ENCODE assay signal across 11 cellular contexts in genomic region chr20:50416269-50416863, GRCh38.
A peak's percentile ranks its signal among the peaks of the same experiment; 100 is the strongest.
DNase-seq lines count a peak whose midpoint lies in the region; ATAC-seq, FAIRE-seq and TF ChIP-seq lines count a peak whose summit lies in the region.
"Had no signal": no experiment of that assay in that cellular context is flagged by ENCODE, and none has a peak within 500 bp of the region (broad histone marks: within the 10 kb centered on the region; RNA-seq: fewer than 3 reads in every experiment).

No MANE protein-coding gene starts in this region.

- no peak for TF ChIP-seq RAD21 in H1 (IDR thresholded peaks at IDR 0.05 in 1 of 2, conservative IDR thresholded peaks at IDR 0.05 in 1 of 2; ENCODE audit: low read depth in 2 of 2, low read length in 2 of 2)

- H3K18ac ChIP-seq in H1 (ENCODE audit: extremely low read depth, low read length), result no peak overlapping the region

- H2BK20ac ChIP-seq in H1 (ENCODE audit: low read length), result peak overlapping the region; percentile 61; the same call in 1 of the 2 replicates

- no peak for TF ChIP-seq EP300 in H1 (IDR thresholded peaks at IDR 0.05; ENCODE audit: borderline replicate concordance in 1 of 2, low read depth in 2 of 2, low read length in 2 of 2)

- DNase-seq in Peyer's patch (no peak), H1 (ENCODE audit: low read depth in 1 of 2, low spot score in 2 of 2) (no peak), thoracic aorta (ENCODE audit: low spot score) (no peak), NCI-H748 (lab: John Stamatoyannopoulos, UW; ENCODE audit: unreplicated experiment) (no peak), superior temporal gyrus (ENCODE audit: extremely low spot score) (no peak), midbrain (lab: John Stamatoyannopoulos, UW) (no peak)
- DNase-seq: activated CD8-positive, alpha-beta T cell treated with anti-CD3 and anti-CD28 coated beads for 36 hours; NCI-H446 treated with DMSO at 0.1 percent for 48 hours had no signal

- peak overlapping the region; percentile 75; the same call in 1 of the 2 replicates for H2BK12ac ChIP-seq in H1 (ENCODE audit: low read depth, low read length)

- no peaks in the 10 kb centered on the region for H4K20me1 ChIP-seq in H1 (replicated peaks in 1 of 2; ENCODE audit: control insufficient read depth in 1 of 2, insufficient read depth in 2 of 2, low read length in 2 of 2)

- H3K27me3 ChIP-seq in Peyer's patch (no peaks in the 10 kb centered on the region), H1 (replicated peaks in 1 of 4; ENCODE audit: control insufficient read depth in 3 of 4, extremely low read depth in 1 of 4, insufficient read depth in 3 of 4, low read length in 3 of 4) (no peaks in the 10 kb centered on the region; a peak in 1 of 7 replicates), muscle layer of colon (ENCODE audit: control insufficient read depth in 1 of 2, insufficient read depth in 2 of 2, low read length in 2 of 2) (no peaks in the 10 kb centered on the region), thoracic aorta (replicated peaks; ENCODE audit: insufficient read depth) (no peaks in the 10 kb centered on the region)

- H3K4me2 ChIP-seq in H1 (ENCODE audit: insufficient read depth in 1 of 2, low read depth in 2 of 2, low read length in 2 of 2), result no peak overlapping the region

- H3K9ac ChIP-seq in H1 (replicated peaks in 1 of 4; ENCODE audit: extremely low read depth in 1 of 4, low read depth in 3 of 4, low read length in 3 of 4) (no peak overlapping the region), muscle layer of colon (ENCODE audit: low read length) (peak overlapping the region; percentile 32)

- POLR2A ChIA-PET in H1 (lab: Charles Lee; ENCODE audit: partially characterized antibody), result no interaction called here

- H3K4me1 ChIP-seq in Peyer's patch (peaks cover 0 to 33% (median 8%) of the 10 kb centered on the region in 4 donors), H1 (replicated peaks in 1 of 4; ENCODE audit: control insufficient read depth in 3 of 4, insufficient read depth in 4 of 4, low read length in 3 of 4) (peaks cover 3 to 15% (median 7%) of the 10 kb centered on the region in 4 experiments; a peak in 6 of 7 replicates), muscle layer of colon (ENCODE audit: insufficient read depth, low read length) (peaks cover 25% of the 10 kb centered on the region), thoracic aorta (ENCODE audit: control insufficient read depth in 1 of 2, low read depth in 2 of 2) (peaks cover 20 to 37% of the 10 kb centered on the region in 2 donors)

- H3K9me3 ChIP-seq in Peyer's patch, result no peaks in the 10 kb centered on the region
- peaks cover 6 to 7% of the 10 kb centered on the region in 2 experiments; a peak in 3 of 4 replicates for H3K9me3 ChIP-seq in H1 (ENCODE audit: insufficient read depth in 2 of 2, low read depth in 1 of 2, low read length in 1 of 2)
- no peaks in the 10 kb centered on the region for H3K9me3 ChIP-seq in muscle layer of colon (ENCODE audit: low read length)
- no peaks in the 10 kb centered on the region for H3K9me3 ChIP-seq in thoracic aorta

- no peaks in the 10 kb centered on the region for H3K79me2 ChIP-seq in H1 (ENCODE audit: control insufficient read depth in 1 of 2, insufficient read depth in 2 of 2, low read length in 2 of 2)

- H3K4me3 ChIP-seq in Peyer's patch (peak overlapping the region in 1 of 4 donors; percentile 6), H1 (ENCODE audit: extremely low read depth in 1 of 4, insufficient read depth in 2 of 4, low read depth in 3 of 4, low read length in 4 of 4) (no peak overlapping the region), muscle layer of colon (ENCODE audit: low read depth in 1 of 2, low read length in 2 of 2) (peak overlapping the region in 1 of 2 donors; percentile 4), thoracic aorta (peak overlapping the region; percentile 34)

- CTCF ChIA-PET in H1 (lab: Charles Lee; ENCODE audit: partially characterized antibody), result interaction anchor here (1.0 to 1.5 kb wide), 2 partner anchors 15 to 134 kb away, joined by 4 read pairs; no protein-coding TSS in a partner anchor

- H2AFZ ChIP-seq in H1 (ENCODE audit: low read length), result 0 out of 2 replicates have a peak overlapping the region, but pooled peaks have one; percentile 13

- no peak overlapping the region for H2BK120ac ChIP-seq in H1 (replicated peaks; ENCODE audit: low read depth, low read length)

- FAIRE-seq in H1 (lab: Jason Lieb, UNC), result no peak
- FAIRE-seq: keratinocyte had no signal

- peak overlapping the region; percentile 78 for H3K4ac ChIP-seq in H1 (replicated peaks; ENCODE audit: insufficient read length, low read depth, low read length)

- 77% methylated on average over 12 of the region's 12 CpGs; no CpG with 5 or more reads in 1 of the 2 experiments for WGBS in H1 (ENCODE audit: extremely low coverage in 1 of 2, insufficient coverage in 1 of 2, insufficient read length in 1 of 2, insufficient replicate concordance in 2 of 2, low coverage in 1 of 2, low lambda C conversion rate in 2 of 2, missing lambda C conversion rate in 1 of 2), 2 experiments

- H3K23ac ChIP-seq in H1 (ENCODE audit: insufficient read length), result no peak overlapping the region

- H2BK5ac ChIP-seq in H1 (ENCODE audit: low read depth, low read length), result no peak overlapping the region; the same call in 1 of the 2 replicates

- H3K36me3 ChIP-seq in Peyer's patch, result no peaks in the 10 kb centered on the region
- no peaks in the 10 kb centered on the region for H3K36me3 ChIP-seq in H1 (ENCODE audit: control insufficient read depth in 2 of 4, insufficient read depth in 4 of 4, low read length in 3 of 4)
- H3K36me3 ChIP-seq in muscle layer of colon (ENCODE audit: insufficient read depth, low read length), result no peaks in the 10 kb centered on the region
- H3K36me3 ChIP-seq in thoracic aorta, result no peaks in the 10 kb centered on the region

- H3K14ac ChIP-seq in H1 (ENCODE audit: insufficient read length), result no peak overlapping the region

- peak overlapping the region; percentile 16 for H4K8ac ChIP-seq in H1 (ENCODE audit: extremely low read depth, insufficient read depth, low read length)

- TF ChIP-seq CTCF in Peyer's patch (IDR thresholded peaks at IDR 0.05) (no peak), H1 (IDR thresholded peaks at IDR 0.05; ENCODE audit: control extremely low read depth in 1 of 3, insufficient read depth in 1 of 3, low read depth in 1 of 3, low read length in 3 of 3) (no peak), thoracic aorta (IDR thresholded peaks at IDR 0.05) (no peak)

- no peak overlapping the region for H4K5ac ChIP-seq in H1 (ENCODE audit: insufficient read length, low read depth, low read length)

- ATAC-seq in thoracic aorta (ENCODE audit: insufficient number of reproducible peaks, low FRiP score, low read depth) (peak; percentile 10), HG03442 (IDR thresholded peaks at IDR 0.05; ENCODE audit: unreplicated experiment) (no peak)
- ATAC-seq: activated CD8-positive, alpha-beta T cell treated with anti-CD3 and anti-CD28 coated beads for 36 hours had no signal

- H3K56ac ChIP-seq in H1 (replicated peaks; ENCODE audit: insufficient read length, low read depth, low read length), result no peak overlapping the region

- 0 out of 2 replicates have a peak overlapping the region, but pooled peaks have one; percentile 81 for H2BK15ac ChIP-seq in H1 (ENCODE audit: low read length)

- H3K79me1 ChIP-seq in H1 (ENCODE audit: low read depth, low read length), result no peaks in the 10 kb centered on the region

- H3K27ac ChIP-seq in Peyer's patch, result peak overlapping the region; percentile 73 to 97 (median 94)
- H3K27ac ChIP-seq in H1 (ENCODE audit: low read depth, low read length), result no peak overlapping the region
- peak overlapping the region; percentile 86 for H3K27ac ChIP-seq in muscle layer of colon (ENCODE audit: low read depth, low read length)
- H3K27ac ChIP-seq in thoracic aorta, result peak overlapping the region; percentile 94 to 99

- H2AK5ac ChIP-seq in H1 (ENCODE audit: low read depth, low read length), result no peak overlapping the region

- no peak for TF ChIP-seq POLR2A in Peyer's patch (IDR thresholded peaks at IDR 0.05)
- no peak for TF ChIP-seq POLR2A in H1 (IDR thresholded peaks at IDR 0.05; ENCODE audit: control extremely low read depth in 1 of 2, low read depth in 2 of 2, low read length in 2 of 2)

- no peaks in the 10 kb centered on the region for H3K23me2 ChIP-seq in H1 (ENCODE audit: low read depth, low read length)

- H4K91ac ChIP-seq in H1 (replicated peaks; ENCODE audit: insufficient read length, low read length), result peak overlapping the region; percentile 91

TF ChIP-seq in H1, 55 proteins besides CTCF, POLR2A, EP300 and RAD21:
- TF ChIP-seq CBX5 (IDR thresholded peaks at IDR 0.05; ENCODE audit: low read depth, low read length) (no peak), CEBPB (IDR thresholded peaks at IDR 0.05; ENCODE audit: low read depth, low read length) (no peak), MAFK (IDR thresholded peaks at IDR 0.05; ENCODE audit: low read depth, low read length) (no peak), CHD2 (IDR thresholded peaks at IDR 0.05; ENCODE audit: low read length) (no peak), FOSL1 (IDR thresholded peaks at IDR 0.05; ENCODE audit: insufficient read depth, low read depth, low read length) (no peak), ATF3 (IDR thresholded peaks at IDR 0.05; ENCODE audit: insufficient read depth, low read depth, low read length) (no peak), CREB1 (IDR thresholded peaks at IDR 0.05) (no peak), TAF1 (IDR thresholded peaks at IDR 0.05; ENCODE audit: low read depth, low read length) (no peak)
